In genomic region chr20:18698735-18699380, GRCh38 we compare ENCODE assay signal across 2 cellular contexts.
A peak's percentile ranks its signal among the peaks of the same experiment; 100 is the strongest.
TF ChIP-seq lines count a peak whose summit lies in the region.

No MANE protein-coding gene starts in this region.

TF ChIP-seq in GM23338, 12 proteins besides CTCF, POLR2A, EP300 and RAD21 (continued from another document):
- TF ChIP-seq ETS1 (IDR thresholded peaks at IDR 0.05): no peak
- no peak for TF ChIP-seq EZH2phosphoT487 (IDR thresholded peaks at IDR 0.05; ENCODE audit: unreplicated experiment)
- no peak for TF ChIP-seq CREB1 (CRISPR knock-in tag; IDR thresholded peaks at IDR 0.05; ENCODE audit: low read depth)
- no peak for TF ChIP-seq ZNF114 (CRISPR knock-in tag; IDR thresholded peaks at IDR 0.05)
- no peak for TF ChIP-seq ZNF462 (CRISPR knock-in tag; IDR thresholded peaks at IDR 0.05)
- TF ChIP-seq EZH2 (IDR thresholded peaks at IDR 0.05; ENCODE audit: low read depth, unreplicated experiment): no peak
- TF ChIP-seq REST (IDR thresholded peaks at IDR 0.05; ENCODE audit: unreplicated experiment): no peak
- TF ChIP-seq POLR2AphosphoS5 (IDR thresholded peaks at IDR 0.05; ENCODE audit: low read depth): no peak
- TF ChIP-seq NANOG (IDR thresholded peaks at IDR 0.05; ENCODE audit: borderline replicate concordance): no peak

TF ChIP-seq in H1, 55 proteins besides CTCF, POLR2A, EP300 and RAD21 (continued from another document):
- TF ChIP-seq SP1 (IDR thresholded peaks at IDR 0.05; ENCODE audit: low read depth, low read length): no peak
- peak; percentile 35; the same call in 1 of the 2 replicates for TF ChIP-seq KDM1A (IDR thresholded peaks at IDR 0.05; ENCODE audit: borderline replicate concordance, low read length)
- no peak for TF ChIP-seq CBX5 (IDR thresholded peaks at IDR 0.05; ENCODE audit: low read depth, low read length)
